In genomic region chr6:34155471-34156300, GRCh38 we compare ENCODE assay signal across 29 cellular contexts. TPM values are rescaled to one million over a fixed set of nuclear protein-coding genes. Genes with fewer than 3 reads are reported as not detected.
A peak's percentile ranks its signal among the peaks of the same experiment; 100 is the strongest.
DNase-seq lines count a peak whose midpoint lies in the region; ATAC-seq and TF ChIP-seq lines count a peak whose summit lies in the region.
"Had no signal": no experiment of that assay in that cellular context is flagged by ENCODE, and none has a peak within 500 bp of the region (broad histone marks: within the 10 kb centered on the region; RNA-seq: fewer than 3 reads in every experiment).

No MANE protein-coding gene starts in this region.

- no peak overlapping the region for H3K23ac ChIP-seq in H9 (ENCODE audit: insufficient read length, low read depth, low read length)

- H3K27me3 Mint-ChIP-seq in CD14-positive monocyte (ENCODE audit: low read depth in 3 of 3) = peaks cover 37 to 75% (median 55%) of the 10 kb centered on the region in 3 donors
- H3K27me3 Mint-ChIP-seq in H9 (ENCODE audit: low read depth) = peaks cover 58% of the 10 kb centered on the region
- H3K27me3 Mint-ChIP-seq in activated CD8-positive, alpha-beta T cell treated with anti-CD3 and anti-CD28 coated beads for 36 hours = peaks cover 23% of the 10 kb centered on the region

- no peak overlapping the region for H4K91ac ChIP-seq in H9 (ENCODE audit: insufficient read length, low read depth, low read length)

- H3K27ac Mint-ChIP-seq in CD14-positive monocyte (no peak overlapping the region), H9 (no peak overlapping the region; a peak in 1 of 7 replicates)
- no peak overlapping the region for H3K27ac Mint-ChIP-seq in activated CD8-positive, alpha-beta T cell treated with anti-CD3 and anti-CD28 coated beads for 36 hours
- H3K27ac Mint-ChIP-seq: activated naive CD8-positive, alpha-beta T cell treated with anti-CD3 and anti-CD28 coated beads, Interleukin-2, amount 50 U/mL, for 24 hours; activated T-cell treated with anti-CD3 and anti-CD28 coated beads, Interleukin-2, amount 50 U/mL, for 24 hours; dendritic cell treated with granulocyte-macrophage colony-stimulating factor and Interleukin-4, amounts not matched to agents 40 ng/mL and 50 ng/mL, for 4 days; natural killer cell treated with Interleukin-12 subunit alpha and Interleukin-12 subunit beta and Interleukin-15 and Interleukin-18, amount 100 ng/mL, for 72 hours; stimulated activated naive CD8-positive, alpha-beta T cell treated with anti-CD3 and anti-CD28 coated beads, Interleukin-15, amount 100 ng/mL, for 72 hours had no signal

- no peak for TF ChIP-seq POLR2A in esophagus muscularis mucosa (IDR thresholded peaks at IDR 0.05; ENCODE audit: low read depth)

- H3K27ac ChIP-seq in H9 (ENCODE audit: insufficient read length, low read depth, low read length) (no peak overlapping the region), osteoblast (ENCODE audit: low read depth, low read length) (no peak overlapping the region), esophagus muscularis mucosa (replicated peaks in 1 of 4) (no peak overlapping the region)
- H3K27ac ChIP-seq: esophagus squamous epithelium, foreskin keratinocyte, heart right ventricle, PC-9, vagina had no signal

- H3K79me1 ChIP-seq in H9 (ENCODE audit: insufficient read depth, low read depth, low read length, poor library complexity, severe bottlenecking) = no peaks in the 10 kb centered on the region

- intact Hi-C loops in CD14-positive monocyte (cut with micrococcal nuclease) = loop anchor here in 1 of 2 donors (10.0 kb wide), 1 partner anchor 381 kb away; no protein-coding TSS in a partner anchor
- intact Hi-C loops in activated CD8-positive, alpha-beta T cell treated with anti-CD3 and anti-CD28 coated beads for 36 hours (cut with micrococcal nuclease) = loop anchor here (2.0 kb wide), 1 partner anchor 101 kb away; no protein-coding TSS in a partner anchor
- intact Hi-C loops in esophagus muscularis mucosa (cut with DNase I) = loop anchor here (5.0 kb wide), 1 partner anchor 388 kb away; no protein-coding TSS in a partner anchor

- no peak overlapping the region for H2BK15ac ChIP-seq in H9 (ENCODE audit: low read depth, low read length)

- H2AFZ ChIP-seq in H9 (ENCODE audit: low read length) (no peak overlapping the region), osteoblast (ENCODE audit: low read length) (no peak overlapping the region)

- H3K9ac ChIP-seq in H9 (ENCODE audit: extremely low read depth, insufficient read length, low read length) = no peak overlapping the region

- H3K23me2 ChIP-seq in H9 (ENCODE audit: insufficient read length, low read depth, low read length, poor library complexity, severe bottlenecking) = peaks cover 4% of the 10 kb centered on the region

- H4K20me1 ChIP-seq in H9 (ENCODE audit: control insufficient read depth, insufficient read depth, insufficient read length) (no peaks in the 10 kb centered on the region), osteoblast (ENCODE audit: insufficient read depth, low read length) (no peaks in the 10 kb centered on the region)

- POLR2A ChIA-PET in activated CD8-positive, alpha-beta T cell treated with anti-CD3 and anti-CD28 coated beads for 36 hours (lab: Charles Lee) = interaction anchor here (1.0 kb wide), 1 partner anchor 10 kb away, joined by 3 read pairs; the partner anchor contains the start of gene GRM4

- no peak overlapping the region for H3K4ac ChIP-seq in H9 (ENCODE audit: low read depth, low read length)

- H3K4me1 ChIP-seq in H9 (ENCODE audit: insufficient read depth, low read length) (peaks cover 2% of the 10 kb centered on the region; the same call in 1 of the 2 replicates), osteoblast (ENCODE audit: insufficient read depth, low read length) (no peaks in the 10 kb centered on the region), esophagus muscularis mucosa (peaks cover 5 to 10% (median 8%) of the 10 kb centered on the region in 4 donors)
- H3K4me1 ChIP-seq: foreskin keratinocyte had no signal

- no peak for TF ChIP-seq CTCF in CD14-positive monocyte (IDR thresholded peaks at IDR 0.05)
- TF ChIP-seq CTCF in H9 (conservative IDR thresholded peaks at IDR 0.05) = no peak
- TF ChIP-seq CTCF in osteoblast (IDR thresholded peaks at IDR 0.05; ENCODE audit: extremely low read depth, low read depth, low read length) = no peak
- TF ChIP-seq CTCF in activated CD8-positive, alpha-beta T cell treated with anti-CD3 and anti-CD28 coated beads for 36 hours (IDR thresholded peaks at IDR 0.05) = no peak
- TF ChIP-seq CTCF in esophagus muscularis mucosa (IDR thresholded peaks at IDR 0.05) = no peak

- H3K4me2 ChIP-seq in H9 (ENCODE audit: insufficient read depth, insufficient read length, low read length) = peak overlapping the region; percentile 42
- H3K4me2 ChIP-seq in osteoblast (ENCODE audit: insufficient read depth, low read length) = no peak overlapping the region

- no peak overlapping the region for H2BK20ac ChIP-seq in H9 (ENCODE audit: low read depth, low read length, poor library complexity, severe bottlenecking)

- no peak overlapping the region for H2BK120ac ChIP-seq in H9 (ENCODE audit: low read depth, low read length, poor library complexity, severe bottlenecking)

- H3K36me3 Mint-ChIP-seq in CD14-positive monocyte (peaks cover 0 to 3% of the 10 kb centered on the region in 2 donors), H9 (ENCODE audit: insufficient read depth in 1 of 3, low read depth in 3 of 3) (peaks cover 0 to 5% (median 3%) of the 10 kb centered on the region in 3 experiments; a peak in 5 of 7 replicates)
- no peaks in the 10 kb centered on the region for H3K36me3 Mint-ChIP-seq in activated CD8-positive, alpha-beta T cell treated with anti-CD3 and anti-CD28 coated beads for 36 hours (ENCODE audit: low read depth)

- H3K9me3 Mint-ChIP-seq in CD14-positive monocyte (peaks cover 2 to 20% (median 17%) of the 10 kb centered on the region in 7 donors), H9 (peaks cover 15 to 20% of the 10 kb centered on the region in 2 experiments)
- no peaks in the 10 kb centered on the region for H3K9me3 Mint-ChIP-seq in activated CD8-positive, alpha-beta T cell treated with anti-CD3 and anti-CD28 coated beads for 36 hours
- H3K9me3 Mint-ChIP-seq: activated T-cell treated with anti-CD3 and anti-CD28 coated beads, Interleukin-2, amount 50 U/mL, for 24 hours; natural killer cell treated with Interleukin-12 subunit alpha and Interleukin-12 subunit beta and Interleukin-15 and Interleukin-18, amount 100 ng/mL, for 72 hours had no signal

- DNase-seq in CD14-positive monocyte (ENCODE audit: low spot score) (peak; percentile 28), H9 (no peak), ecto neural progenitor cell (ENCODE audit: low spot score) (peak; percentile 38), osteoblast (ENCODE audit: insufficient read length, low spot score, missing footprints) (peak; percentile 66), MG63 (no peak), NCI-H748 (lab: John Stamatoyannopoulos, UW; ENCODE audit: unreplicated experiment) (no peak), esophagus muscularis mucosa (ENCODE audit: extremely low spot score) (no peak)
- DNase-seq in activated CD8-positive, alpha-beta T cell treated with anti-CD3 and anti-CD28 coated beads for 36 hours = no peak
- DNase-seq: DMS153, esophagus squamous epithelium, foreskin keratinocyte, IMR-90, NCI-H2081 treated with DMSO at 0.1 percent for 48 hours, NCI-H226, NCI-H526 treated with DMSO at 0.1 percent for 48 hours, PC-9 had no signal

- H3K14ac ChIP-seq in H9 (ENCODE audit: insufficient read depth, low read length) = no peak overlapping the region

- H4K5ac ChIP-seq in H9 (ENCODE audit: insufficient read length, low read depth, low read length) = no peak overlapping the region

- H2BK12ac ChIP-seq in H9 (ENCODE audit: insufficient read length, low read depth, low read length) = no peak overlapping the region

- H2BK5ac ChIP-seq in H9 (ENCODE audit: insufficient read length, low read length) = no peak overlapping the region

- H3K27me3 ChIP-seq in H9 (ENCODE audit: insufficient read depth, low read length) = peaks cover 7% of the 10 kb centered on the region; the same call in 1 of the 2 replicates
- peaks cover 36% of the 10 kb centered on the region for H3K27me3 ChIP-seq in osteoblast (ENCODE audit: insufficient read depth, low read length)
- no peaks in the 10 kb centered on the region for H3K27me3 ChIP-seq in MG63
- H3K27me3 ChIP-seq in esophagus muscularis mucosa = peaks cover 4 to 73% (median 21%) of the 10 kb centered on the region in 4 donors
- H3K27me3 ChIP-seq: vagina had no signal

- H3K4me3 ChIP-seq in osteoblast (ENCODE audit: insufficient read depth, low read length) (no peak overlapping the region), MG63 (no peak overlapping the region), esophagus muscularis mucosa (no peak overlapping the region)
- H3K4me3 ChIP-seq: GM12878 had no signal

- H3K56ac ChIP-seq in H9 (ENCODE audit: insufficient read length, low read depth, low read length) = no peak overlapping the region

- H3K79me2 ChIP-seq in H9 (ENCODE audit: insufficient read depth, low read length) (no peaks in the 10 kb centered on the region), osteoblast (ENCODE audit: insufficient read depth, low read length) (no peaks in the 10 kb centered on the region)

- TF ChIP-seq EP300 in esophagus muscularis mucosa (IDR thresholded peaks at IDR 0.05) = no peak

- no CpG with 5 or more reads among the region's 24 CpGs for WGBS in H9 (ENCODE audit: extremely low coverage, insufficient read length, low lambda C conversion rate)
- 87% methylated on average over 18 of the region's 24 CpGs for WGBS in esophagus muscularis mucosa

- no peak for ATAC-seq in activated CD8-positive, alpha-beta T cell treated with anti-CD3 and anti-CD28 coated beads for 36 hours

- H3K9me3 ChIP-seq in H9 (ENCODE audit: control insufficient read depth, low read depth, low read length) (no peaks in the 10 kb centered on the region), osteoblast (ENCODE audit: low read depth, low read length) (peaks cover 3% of the 10 kb centered on the region), MG63 (no peaks in the 10 kb centered on the region), esophagus muscularis mucosa (peaks cover 0 to 24% (median 18%) of the 10 kb centered on the region in 4 donors)
- H3K9me3 ChIP-seq: BE2C had no signal

- H3K4me1 Mint-ChIP-seq in CD14-positive monocyte = peaks cover 4% of the 10 kb centered on the region
- peaks cover 18 to 22% of the 10 kb centered on the region in 2 experiments for H3K4me1 Mint-ChIP-seq in H9
- H3K4me1 Mint-ChIP-seq in activated CD8-positive, alpha-beta T cell treated with anti-CD3 and anti-CD28 coated beads for 36 hours (ENCODE audit: low read depth) = peaks cover 4% of the 10 kb centered on the region

- H3K4me3 Mint-ChIP-seq in CD14-positive monocyte (no peak overlapping the region), H9 (peak overlapping the region; percentile 20 to 53; a peak in 2 of 5 replicates)
- no peak overlapping the region for H3K4me3 Mint-ChIP-seq in activated CD8-positive, alpha-beta T cell treated with anti-CD3 and anti-CD28 coated beads for 36 hours
- H3K4me3 Mint-ChIP-seq: activated naive CD8-positive, alpha-beta T cell treated with anti-CD3 and anti-CD28 coated beads, Interleukin-2, amount 50 U/mL, for 24 hours; activated T-cell treated with anti-CD3 and anti-CD28 coated beads, Interleukin-2, amount 50 U/mL, for 24 hours; dendritic cell treated with granulocyte-macrophage colony-stimulating factor and Interleukin-4, amounts not matched to agents 40 ng/mL and 50 ng/mL, for 4 days; natural killer cell treated with Interleukin-12 subunit alpha and Interleukin-12 subunit beta and Interleukin-15 and Interleukin-18, amount 100 ng/mL, for 72 hours; stimulated activated naive CD8-positive, alpha-beta T cell treated with anti-CD3 and anti-CD28 coated beads, Interleukin-15, amount 100 ng/mL, for 72 hours had no signal

- no peak overlapping the region for H2AK5ac ChIP-seq in H9 (ENCODE audit: insufficient read length, low read length)

- CTCF ChIA-PET in activated CD8-positive, alpha-beta T cell treated with anti-CD3 and anti-CD28 coated beads for 36 hours (lab: Charles Lee) = interaction anchor here (0.6 to 5.7 kb wide), 28 partner anchors 8 to 985 kb away, joined by 3 to 96 read pairs (median 4); partner anchors contain the start of genes GRM4 and UQCC2

- H4K8ac ChIP-seq in H9 (replicated peaks; ENCODE audit: insufficient read length, low read depth, low read length) = no peak overlapping the region

- no peaks in the 10 kb centered on the region for H3K36me3 ChIP-seq in osteoblast (ENCODE audit: insufficient read depth, low read length)
- H3K36me3 ChIP-seq in MG63 = no peaks in the 10 kb centered on the region
- H3K36me3 ChIP-seq in esophagus muscularis mucosa = no peaks in the 10 kb centered on the region
- H3K36me3 ChIP-seq: BE2C, esophagus squamous epithelium, heart right ventricle, vagina had no signal

- no peak overlapping the region for H3T11ph ChIP-seq in H9 (ENCODE audit: low read length)

- H3K18ac ChIP-seq in H9 (ENCODE audit: insufficient read length, low read depth, low read length) = no peak overlapping the region

RNA-seq across cellular contexts. Expression of gene GRM4, which starts 9.8 kb away (rescaled TPM):
- polyA plus RNA-seq in CD14-positive monocyte = not detected
- 5.3 and 5.6 TPM in 2 replicates for total RNA-seq in H9 (2021)
- total RNA-seq in osteoblast = 0.36 TPM in 1 of 2 replicates, not detected in the other
- total RNA-seq in MG63 (2014; rRNA removed; shearing (Covaris generic); ENCODE audit: low replicate concordance) = not detected in 2 replicates
- total RNA-seq in activated CD8-positive, alpha-beta T cell treated with anti-CD3 and anti-CD28 coated beads for 36 hours = under 1 TPM; 0.11 to 0.14 TPM
- total RNA-seq in esophagus muscularis mucosa = not detected
- total RNA-seq: esophagus squamous epithelium; heart right ventricle; IMR-90; LHCN-M2; lung microvascular endothelial cell; mucosa of gallbladder; natural killer cell treated with Interleukin-12 subunit alpha and Interleukin-12 subunit beta and Interleukin-15 and Interleukin-18, amount 100 ng/mL, for 72 hours; PC-9; Right ventricle myocardium inferior; vagina had no signal
- polyA plus RNA-seq: heart right ventricle had no signal

Comparison
In these comparisons a context has a peak if more than half of its experiments do, and no peak if none do; other contexts are left out.
1. DNase-seq: peak in CD14-positive monocyte (single experiment), ecto neural progenitor cell (single experiment) and osteoblast (single experiment); none in H9 (single experiment), MG63 (single experiment), NCI-H748 (single experiment), activated CD8-positive, alpha-beta T cell treated with anti-CD3 and anti-CD28 coated beads for 36 hours (single experiment) and esophagus muscularis mucosa (single experiment).
2. H3K4me3 Mint-ChIP-seq: peak in H9 (2 of 2); none in CD14-positive monocyte (0 of 2) and activated CD8-positive, alpha-beta T cell treated with anti-CD3 and anti-CD28 coated beads for 36 hours (single experiment).